ENCODE assay signal across 12 cellular contexts in the genomic region with DNA sequence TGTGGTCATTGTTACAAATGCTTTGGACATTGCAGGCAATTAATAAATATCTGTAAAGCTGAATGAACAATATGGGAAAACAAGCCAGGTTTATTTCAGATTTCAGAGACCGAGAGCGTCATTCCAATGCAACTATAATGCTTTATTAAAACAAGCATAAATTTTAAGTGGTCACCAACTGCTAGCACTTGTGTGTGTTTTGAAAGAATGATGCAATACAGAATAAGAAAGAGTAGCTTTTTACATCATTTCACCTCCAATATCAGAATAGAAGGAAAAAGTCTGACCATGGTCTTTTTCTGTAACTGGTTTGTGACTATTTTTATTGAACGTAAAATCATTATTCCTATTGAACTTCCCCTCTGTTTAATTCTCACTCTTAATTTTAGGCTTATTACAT. TPM values are rescaled to one million over a fixed set of nuclear protein-coding genes. Genes with fewer than 3 reads are reported as not detected.
"Had no signal": no experiment of that assay in that cellular context is flagged by ENCODE, and none has a peak within 500 bp of the region (broad histone marks: within the 10 kb centered on the region; RNA-seq: fewer than 3 reads in every experiment).

No MANE protein-coding gene starts in this region.

- ATAC-seq: GM23338, HCT116 had no signal

- DNase-seq: GM23248, GOT3, H7, H9, HCEC 1CT, HFFc6 had no signal

- FAIRE-seq: H1, H54 had no signal

- H3K4me3 ChIP-seq: GM23248, GM23338, HAP-1 had no signal

- H3K9me3 ChIP-seq: HAP-1 had no signal

- H3K36me3 ChIP-seq: HAP-1 had no signal

- H3K4me2 ChIP-seq: GM23338 had no signal

- H3K9ac ChIP-seq: GM23248 had no signal

- H2AFZ ChIP-seq: GM23248, GM23338 had no signal

- H3K27ac ChIP-seq: GM23248 had no signal

- H3K4me1 ChIP-seq: HAP-1 had no signal

RNA-seq across cellular contexts. Expression of a gene that starts 7.6 kb away (rescaled TPM):
- total RNA-seq: H1, H4, H7, H9 had no signal
- polyA plus RNA-seq: H1 had no signal
